ENCODE assay signal across 1 cellular context in genomic region chr17:50259484-50260324, GRCh38.
A peak's percentile ranks its signal among the peaks of the same experiment; 100 is the strongest.
TF ChIP-seq lines count a peak whose summit lies in the region.

No MANE protein-coding gene starts in this region.

TF ChIP-seq in K562, 482 proteins besides CTCF, POLR2A, EP300 and RAD21 (continued from another document):
- TF ChIP-seq ZBTB33 (CRISPR knock-in tag; IDR thresholded peaks at IDR 0.05) = peak; percentile 65; the same call in 1 of the 2 replicates
- TF ChIP-seq PTRF (tag; IDR thresholded peaks at IDR 0.05) = no peak
- TF ChIP-seq RB1 (IDR thresholded peaks at IDR 0.05; ENCODE audit: low read depth) = no peak
- TF ChIP-seq RUNX1 (IDR thresholded peaks at IDR 0.05; ENCODE audit: low read depth) = no peak
